8 cellular contexts compared by ENCODE assay signal in the genomic region with DNA sequence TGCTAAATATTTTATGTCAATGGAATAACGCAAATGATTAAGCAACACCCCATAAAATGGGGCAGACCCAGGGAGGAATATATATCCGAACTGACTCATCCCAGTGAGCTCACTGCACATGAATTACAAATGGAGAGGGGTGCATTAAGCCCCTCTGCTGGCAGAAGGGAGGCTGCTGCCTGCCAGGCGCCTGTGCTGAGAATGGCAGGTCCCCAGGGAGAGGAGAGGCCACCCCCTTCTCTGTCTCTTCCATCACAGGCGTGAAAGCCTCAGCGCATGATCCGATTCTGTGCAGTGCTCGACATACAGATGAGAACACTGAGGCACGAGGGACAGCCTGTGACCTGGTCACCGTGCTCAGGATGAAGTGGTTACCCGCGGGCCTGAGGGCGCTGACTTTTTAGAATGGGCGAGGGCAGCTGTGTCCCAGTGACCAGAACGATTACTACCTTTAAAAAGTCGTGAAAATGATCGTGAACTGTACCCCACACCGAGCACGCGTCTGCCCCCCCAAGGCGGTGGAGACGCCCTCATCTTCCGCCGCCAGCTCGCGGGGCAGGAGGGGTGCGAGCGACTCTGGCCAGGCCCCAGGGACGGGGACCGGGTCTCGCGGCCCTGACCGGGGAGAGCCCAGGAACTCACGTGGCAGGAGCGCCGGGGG.
DNase-seq lines count a peak whose midpoint lies in the region; FAIRE-seq and TF ChIP-seq lines count a peak whose summit lies in the region.
"Not testable (repeated sequence)": the region's sequence is repeated elsewhere in the genome, so short reads cannot be mapped to it uniquely, and the experiment has no call there.

No MANE protein-coding gene starts in this region.

- TF ChIP-seq EP300 in stomach (IDR thresholded peaks at IDR 0.05): not testable (repeated sequence)

- peak in 1 of 5 donors; percentile 47 for DNase-seq in CD4-positive, alpha-beta memory T cell
- DNase-seq in HT1080 (ENCODE audit: low read depth): peak; percentile 71
- peak; percentile 67 for DNase-seq in RCC 7860 (ENCODE audit: low spot score)
- peak; percentile 16 for DNase-seq in activated T-cell treated with anti-CD3 and anti-CD28 coated beads for 24 hours (ENCODE audit: low read depth)
- peak; percentile 30 for DNase-seq in colonic mucosa
- DNase-seq in hepatocyte (ENCODE audit: low spot score): peak; percentile 34
- DNase-seq in neural crest cell (ENCODE audit: low read depth, low spot score): peak; percentile 12
- DNase-seq in stomach: not testable (repeated sequence)

- POLR2A ChIA-PET in CD4-positive, alpha-beta memory T cell (lab: Charles Lee; ENCODE audit: partially characterized antibody): interaction anchor here (1.4 to 1.9 kb wide), 2 partner anchors 9 to 351 kb away, joined by 3 to 5 read pairs; partner anchors contain the start of gene ZNF717

- not testable (repeated sequence) for H3K36me3 ChIP-seq in CD4-positive, alpha-beta memory T cell (ENCODE audit: insufficient read depth, low read length); colonic mucosa; hepatocyte (replicated peaks; ENCODE audit: insufficient read depth, low read depth)
- H3K36me3 ChIP-seq in stomach: peaks cover 0 to 26% (median 22%) of the 10 kb centered on the region in 4 donors

- peaks cover 7 to 22% of the 10 kb centered on the region in 2 donors for H3K36me3 Mint-ChIP-seq in CD4-positive, alpha-beta memory T cell
- not testable (repeated sequence) for H3K36me3 Mint-ChIP-seq in neural crest cell (ENCODE audit: low read depth)

- peak overlapping the region; percentile 83 to 100 (median 94) for H3K4me3 Mint-ChIP-seq in CD4-positive, alpha-beta memory T cell
- H3K4me3 Mint-ChIP-seq in neural crest cell: peak overlapping the region; percentile 90

- TF ChIP-seq CTCF in colonic mucosa (IDR thresholded peaks at IDR 0.05); hepatocyte (IDR thresholded peaks at IDR 0.05; ENCODE audit: poor library complexity); stomach (IDR thresholded peaks at IDR 0.05): not testable (repeated sequence)
- peak; percentile 15 for TF ChIP-seq CTCF in neural crest cell (conservative IDR thresholded peaks at IDR 0.05)

- H3K27me3 ChIP-seq in CD4-positive, alpha-beta memory T cell (ENCODE audit: insufficient read depth, low read length); colonic mucosa; hepatocyte; stomach: not testable (repeated sequence)

- not testable (repeated sequence) for FAIRE-seq in RCC 7860 (lab: Jason Lieb, UNC)

- peaks cover 7 to 30% (median 20%) of the 10 kb centered on the region in 4 donors for H3K4me1 Mint-ChIP-seq in CD4-positive, alpha-beta memory T cell
- peaks cover 27% of the 10 kb centered on the region for H3K4me1 Mint-ChIP-seq in neural crest cell

- not testable (repeated sequence) for H3K9me3 Mint-ChIP-seq in CD4-positive, alpha-beta memory T cell; neural crest cell

- CTCF ChIA-PET in CD4-positive, alpha-beta memory T cell (lab: Charles Lee; ENCODE audit: partially characterized antibody): not testable (repeated sequence)

- WGBS in hepatocyte (ENCODE audit: low lambda C conversion rate, missing lambda C conversion rate): 3% methylated on average over 28 of the region's 35 CpGs
- WGBS in stomach, 5 donors: 2 to 4% (median 2%) methylated on average over 19 to 35 of the region's 35 CpGs

- H2AFZ ChIP-seq in hepatocyte: peak overlapping the region; percentile 91

- peak overlapping the region; percentile 84 for H3K4me2 ChIP-seq in hepatocyte

- H4K20me1 ChIP-seq in hepatocyte (ENCODE audit: insufficient read depth, poor library complexity, severe bottlenecking): not testable (repeated sequence)

- H3K79me2 ChIP-seq in hepatocyte: not testable (repeated sequence)

- peak overlapping the region; percentile 86 to 97 (median 92) for H3K27ac Mint-ChIP-seq in CD4-positive, alpha-beta memory T cell
- not testable (repeated sequence) for H3K27ac Mint-ChIP-seq in neural crest cell (ENCODE audit: unreplicated experiment)

- peak overlapping the region; percentile 28 to 51 for H3K9ac ChIP-seq in colonic mucosa (ENCODE audit: low read depth in 2 of 2, low read length in 2 of 2)

- H3K4me1 ChIP-seq in CD4-positive, alpha-beta memory T cell (ENCODE audit: insufficient read depth, low read length); colonic mucosa; hepatocyte (ENCODE audit: insufficient read depth): not testable (repeated sequence)
- H3K4me1 ChIP-seq in stomach: peaks cover 7 to 37% (median 27%) of the 10 kb centered on the region in 4 donors

- H3K9me2 ChIP-seq in hepatocyte (replicated peaks; ENCODE audit: insufficient read depth): not testable (repeated sequence)

- H3K4me3 ChIP-seq in CD4-positive, alpha-beta memory T cell (ENCODE audit: low read length in 2 of 2): peak overlapping the region in 1 of 2 donors; percentile 63
- peak overlapping the region; percentile 76 for H3K4me3 ChIP-seq in colonic mucosa
- peak overlapping the region; percentile 72 for H3K4me3 ChIP-seq in hepatocyte
- peak overlapping the region; percentile 77 to 93 (median 82) for H3K4me3 ChIP-seq in stomach

- not testable (repeated sequence) for H3K9me3 ChIP-seq in CD4-positive, alpha-beta memory T cell (ENCODE audit: control insufficient read depth in 1 of 2, low read length in 2 of 2); colonic mucosa; hepatocyte (ENCODE audit: low read depth); stomach

- intact Hi-C loops in CD4-positive, alpha-beta memory T cell (cut with micrococcal nuclease); colonic mucosa (cut with DNase I); stomach (cut with DNase I; ENCODE audit: low total_unique reads): not testable (repeated sequence)

- not testable (repeated sequence) for TF ChIP-seq POLR2A in stomach (IDR thresholded peaks at IDR 0.05)

- not testable (repeated sequence) for H3K27me3 Mint-ChIP-seq in CD4-positive, alpha-beta memory T cell; neural crest cell (ENCODE audit: low read depth)

- peak overlapping the region; percentile 52 for H3K27ac ChIP-seq in CD4-positive, alpha-beta memory T cell (ENCODE audit: low read depth, low read length)
- H3K27ac ChIP-seq in colonic mucosa (peak overlapping the region; percentile 84), hepatocyte (peak overlapping the region; percentile 91), stomach (peak overlapping the region; percentile 76 to 96 (median 89))
